10 cellular contexts compared by ENCODE assay signal in genomic region chr7:24786941-24787340, GRCh38. TPM values are rescaled to one million over a fixed set of nuclear protein-coding genes. Genes with fewer than 3 reads are reported as not detected.
A peak's percentile ranks its signal among the peaks of the same experiment; 100 is the strongest.
DNase-seq lines count a peak whose midpoint lies in the region; ATAC-seq and TF ChIP-seq lines count a peak whose summit lies in the region.
"Had no signal": no experiment of that assay in that cellular context is flagged by ENCODE, and none has a peak within 500 bp of the region (broad histone marks: within the 10 kb centered on the region; RNA-seq: fewer than 3 reads in every experiment).

No MANE protein-coding gene starts in this region.

- no peak overlapping the region for H3K4me3 ChIP-seq in skeletal muscle satellite cell (ENCODE audit: low read length)
- no peak overlapping the region for H3K4me3 ChIP-seq in esophagus squamous epithelium
- H3K4me3 ChIP-seq: suprapubic skin had no signal

- no peak overlapping the region for H3K4me3 Mint-ChIP-seq in activated CD4-positive, alpha-beta T cell treated with anti-CD3 and anti-CD28 coated beads for 36 hours
- H3K4me3 Mint-ChIP-seq in activated CD4-positive, alpha-beta T cell treated with anti-CD3 and anti-CD28 coated beads, Interleukin-2, amount 10 ng/mL, durations not matched to agents 7 days and 5 days = no peak overlapping the region
- H3K4me3 Mint-ChIP-seq in chondrocyte (ENCODE audit: unreplicated experiment) (no peak overlapping the region), mesothelial cell of epicardium (no peak overlapping the region)

- H3K36me3 Mint-ChIP-seq in activated CD4-positive, alpha-beta T cell treated with anti-CD3 and anti-CD28 coated beads for 36 hours (ENCODE audit: low read depth) = peaks cover 5% of the 10 kb centered on the region
- H3K36me3 Mint-ChIP-seq in activated CD4-positive, alpha-beta T cell treated with anti-CD3 and anti-CD28 coated beads, Interleukin-2, amount 10 ng/mL, durations not matched to agents 7 days and 5 days (ENCODE audit: low read depth) = peaks cover 13% of the 10 kb centered on the region
- H3K36me3 Mint-ChIP-seq in chondrocyte (ENCODE audit: low read depth) (peaks cover 3% of the 10 kb centered on the region), mesothelial cell of epicardium (no peaks in the 10 kb centered on the region)

- peaks cover 3% of the 10 kb centered on the region for H3K4me1 Mint-ChIP-seq in activated CD4-positive, alpha-beta T cell treated with anti-CD3 and anti-CD28 coated beads for 36 hours
- no peaks in the 10 kb centered on the region for H3K4me1 Mint-ChIP-seq in activated CD4-positive, alpha-beta T cell treated with anti-CD3 and anti-CD28 coated beads, Interleukin-2, amount 10 ng/mL, durations not matched to agents 7 days and 5 days
- H3K4me1 Mint-ChIP-seq in chondrocyte (ENCODE audit: low read depth) = peaks cover 12% of the 10 kb centered on the region
- no peaks in the 10 kb centered on the region for H3K4me1 Mint-ChIP-seq in mesothelial cell of epicardium

- H3K27me3 ChIP-seq in skeletal muscle satellite cell (ENCODE audit: control insufficient read depth, insufficient read depth, low read length) (no peaks in the 10 kb centered on the region), esophagus squamous epithelium (no peaks in the 10 kb centered on the region)
- H3K27me3 ChIP-seq: suprapubic skin had no signal

- TF ChIP-seq CTCF in chondrocyte (IDR thresholded peaks at IDR 0.05) (no peak), esophagus squamous epithelium (IDR thresholded peaks at IDR 0.05) (no peak), mesothelial cell of epicardium (IDR thresholded peaks at IDR 0.05; ENCODE audit: unreplicated experiment) (no peak)

- H3K4me1 ChIP-seq in skeletal muscle satellite cell (ENCODE audit: control insufficient read depth, insufficient read depth, low read length) (peaks cover 13% of the 10 kb centered on the region), esophagus squamous epithelium (no peaks in the 10 kb centered on the region)
- H3K4me1 ChIP-seq: suprapubic skin had no signal

- peak; percentile 61 for DNase-seq in activated CD4-positive, alpha-beta T cell treated with anti-CD3 and anti-CD28 coated beads for 36 hours
- DNase-seq in activated CD4-positive, alpha-beta T cell treated with anti-CD3 and anti-CD28 coated beads, Interleukin-2, amount 10 ng/mL, durations not matched to agents 7 days and 5 days = no peak
- peak; percentile 92 for DNase-seq in NOMO-1 treated with DMSO at 0.1 percent for 48 hours (lab: John Stamatoyannopoulos, UW; ENCODE audit: unreplicated experiment)
- DNase-seq in chondrocyte (ENCODE audit: low spot score) = no peak
- no peak for DNase-seq in esophagus squamous epithelium (lab: John Stamatoyannopoulos, UW)
- DNase-seq in mesothelial cell of epicardium (ENCODE audit: low spot score in 2 of 2, unreplicated experiment in 2 of 2) = no peak
- no peak for DNase-seq in superior temporal gyrus (ENCODE audit: extremely low spot score)

- no peaks in the 10 kb centered on the region for H3K27me3 Mint-ChIP-seq in activated CD4-positive, alpha-beta T cell treated with anti-CD3 and anti-CD28 coated beads for 36 hours
- no peaks in the 10 kb centered on the region for H3K27me3 Mint-ChIP-seq in activated CD4-positive, alpha-beta T cell treated with anti-CD3 and anti-CD28 coated beads, Interleukin-2, amount 10 ng/mL, durations not matched to agents 7 days and 5 days
- H3K27me3 Mint-ChIP-seq in chondrocyte (ENCODE audit: low read depth) (no peaks in the 10 kb centered on the region), mesothelial cell of epicardium (ENCODE audit: low read depth) (no peaks in the 10 kb centered on the region)

- H3K9me3 ChIP-seq in skeletal muscle satellite cell (replicated peaks; ENCODE audit: low read length) (no peaks in the 10 kb centered on the region), esophagus squamous epithelium (no peaks in the 10 kb centered on the region)
- H3K9me3 ChIP-seq: suprapubic skin had no signal

- H3K27ac ChIP-seq in esophagus squamous epithelium = no peak overlapping the region
- H3K27ac ChIP-seq: C4-2B, suprapubic skin had no signal

- H3K36me3 ChIP-seq in skeletal muscle satellite cell (ENCODE audit: insufficient read depth, low read length) (no peaks in the 10 kb centered on the region), esophagus squamous epithelium (no peaks in the 10 kb centered on the region)
- H3K36me3 ChIP-seq: suprapubic skin had no signal

- CTCF ChIA-PET in activated CD4-positive, alpha-beta T cell treated with anti-CD3 and anti-CD28 coated beads for 36 hours (lab: Charles Lee) = no interaction called here
- CTCF ChIA-PET in activated CD4-positive, alpha-beta T cell treated with anti-CD3 and anti-CD28 coated beads, Interleukin-2, amount 10 ng/mL, durations not matched to agents 7 days and 5 days (lab: Charles Lee) = no interaction called here

- 32 to 59% methylated on average over 5 of the region's 5 CpGs for WGBS in esophagus squamous epithelium, 2 donors

- no peak for TF ChIP-seq POLR2A in esophagus squamous epithelium (IDR thresholded peaks at IDR 0.05)

- H3K9me3 Mint-ChIP-seq in activated CD4-positive, alpha-beta T cell treated with anti-CD3 and anti-CD28 coated beads for 36 hours (ENCODE audit: low read depth) = peaks cover 4% of the 10 kb centered on the region
- H3K9me3 Mint-ChIP-seq in activated CD4-positive, alpha-beta T cell treated with anti-CD3 and anti-CD28 coated beads, Interleukin-2, amount 10 ng/mL, durations not matched to agents 7 days and 5 days = peaks cover 18% of the 10 kb centered on the region
- H3K9me3 Mint-ChIP-seq in chondrocyte (ENCODE audit: low read depth) = peaks cover 14% of the 10 kb centered on the region
- H3K9me3 Mint-ChIP-seq in mesothelial cell of epicardium = peaks cover 30% of the 10 kb centered on the region

- POLR2A ChIA-PET in activated CD4-positive, alpha-beta T cell treated with anti-CD3 and anti-CD28 coated beads for 36 hours (lab: Charles Lee) = no interaction called here
- POLR2A ChIA-PET in activated CD4-positive, alpha-beta T cell treated with anti-CD3 and anti-CD28 coated beads, Interleukin-2, amount 10 ng/mL, durations not matched to agents 7 days and 5 days (lab: Charles Lee) = no interaction called here

- H3K27ac Mint-ChIP-seq in activated CD4-positive, alpha-beta T cell treated with anti-CD3 and anti-CD28 coated beads for 36 hours = no peak overlapping the region
- no peak overlapping the region for H3K27ac Mint-ChIP-seq in activated CD4-positive, alpha-beta T cell treated with anti-CD3 and anti-CD28 coated beads, Interleukin-2, amount 10 ng/mL, durations not matched to agents 7 days and 5 days
- H3K27ac Mint-ChIP-seq in chondrocyte (ENCODE audit: unreplicated experiment) = peak overlapping the region; percentile 95
- H3K27ac Mint-ChIP-seq in mesothelial cell of epicardium = no peak overlapping the region

- ATAC-seq in activated CD4-positive, alpha-beta T cell treated with anti-CD3 and anti-CD28 coated beads for 36 hours = peak; percentile 85

- intact Hi-C loops in activated CD4-positive, alpha-beta T cell treated with anti-CD3 and anti-CD28 coated beads for 36 hours (cut with DNase I, micrococcal nuclease) = no loop called here
- intact Hi-C loops in esophagus squamous epithelium (cut with DNase I) = no loop called here

- H3K9ac ChIP-seq in skeletal muscle satellite cell (ENCODE audit: low read depth, low read length) = peak overlapping the region; percentile 25

- H3K4me2 ChIP-seq in skeletal muscle satellite cell (ENCODE audit: low read length) = peak overlapping the region; percentile 26

RNA-seq across cellular contexts. Expression of gene GSDME, which starts 29.7 kb away (rescaled TPM):
- total RNA-seq in activated CD4-positive, alpha-beta T cell treated with anti-CD3 and anti-CD28 coated beads for 36 hours = 1 to 10 TPM; 6.2 to 8.5 TPM
- total RNA-seq in activated CD4-positive, alpha-beta T cell treated with anti-CD3 and anti-CD28 coated beads, Interleukin-2, amount 10 ng/mL, durations not matched to agents 7 days and 5 days = 1 to 10 TPM; 1.8 to 2.1 TPM
- 19.8 to 23.9 TPM (median 23.6 TPM) in 3 replicates for total RNA-seq in chondrocyte
- total RNA-seq in skeletal muscle satellite cell (2012; rRNA removed) = 8.6 and 9.8 TPM in 2 replicates
- 10 to 100 TPM in 2 of 4 donors, 1 to 10 TPM in 1, under 1 TPM in 1; 0.87 to 16.3 (median 10.4) TPM for total RNA-seq in esophagus squamous epithelium
- total RNA-seq in mesothelial cell of epicardium = 9.3 to 10.2 TPM (median 9.8 TPM) in 3 replicates

Comparison
In these comparisons a context has a peak if more than half of its experiments do, and no peak if none do; other contexts are left out.
1. DNase-seq: peak in activated CD4-positive, alpha-beta T cell treated with anti-CD3 and anti-CD28 coated beads for 36 hours (single experiment) and NOMO-1 treated with DMSO at 0.1 percent for 48 hours (single experiment); none in activated CD4-positive, alpha-beta T cell treated with anti-CD3 and anti-CD28 coated beads, Interleukin-2, amount 10 ng/mL, durations not matched to agents 7 days and 5 days (single experiment), chondrocyte (single experiment), esophagus squamous epithelium (single experiment), mesothelial cell of epicardium (0 of 2) and superior temporal gyrus (single experiment).